Comparison of ENCODE assay signal across 22 cellular contexts in the genomic region with DNA sequence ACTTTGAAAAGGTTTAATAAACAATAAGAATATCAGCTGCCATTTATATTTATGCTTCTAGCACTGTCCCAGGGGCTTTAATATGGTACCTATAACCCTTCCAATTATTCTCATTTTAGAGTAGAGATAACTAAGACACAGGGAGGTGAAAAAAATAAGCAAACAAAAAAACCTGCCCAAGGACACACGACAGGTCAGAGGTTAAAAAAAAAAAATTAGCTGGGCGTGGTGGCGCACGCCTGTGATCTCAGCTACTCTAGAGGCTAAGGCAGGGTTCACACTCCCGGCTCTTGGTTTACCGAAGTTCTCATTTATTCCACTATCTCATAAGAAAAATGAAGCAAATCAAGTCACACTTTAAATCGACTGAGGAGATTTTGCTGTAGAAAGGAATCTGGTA. TPM values are rescaled to one million over a fixed set of nuclear protein-coding genes. Genes with fewer than 3 reads are reported as not detected.
DNase-seq lines count a peak whose midpoint lies in the region; ATAC-seq, FAIRE-seq and TF ChIP-seq lines count a peak whose summit lies in the region.
"Had no signal": no experiment of that assay in that cellular context is flagged by ENCODE, and none has a peak within 500 bp of the region (broad histone marks: within the 10 kb centered on the region; RNA-seq: fewer than 3 reads in every experiment).

No MANE protein-coding gene starts in this region.

- no peaks in the 10 kb centered on the region for H3K9me3 Mint-ChIP-seq in activated T-helper 17 cell treated with anti-CD3 and anti-CD28 coated beads, Interleukin-2, amount 50 U/mL, for 72 hours
- H3K9me3 Mint-ChIP-seq: activated CD4-positive, alpha-beta T cell treated with anti-CD3 and anti-CD28 coated beads, Interleukin-2, amount 10 ng/mL, durations not matched to agents 24 days and 14 days; activated T-helper 2 cell treated with anti-CD3 and anti-CD28 coated beads, Interferon-gamma antibody, Interleukin-2, Interleukin-4, amounts not matched to agents 10 μg/mL and 5 μg/mL and 100 μg/mL, durations not matched to agents 14 hours and 24 hours and 36 hours; effector memory CD8-positive, alpha-beta T cell; HFFc6 had no signal

- H3K27me3 Mint-ChIP-seq in activated T-helper 17 cell treated with anti-CD3 and anti-CD28 coated beads, Interleukin-2, amount 50 U/mL, for 72 hours: no peaks in the 10 kb centered on the region
- H3K27me3 Mint-ChIP-seq: activated CD4-positive, alpha-beta T cell treated with anti-CD3 and anti-CD28 coated beads, Interleukin-2, amount 10 ng/mL, durations not matched to agents 24 days and 14 days; effector memory CD8-positive, alpha-beta T cell had no signal

- H3K9me2 ChIP-seq in GM23248 (ENCODE audit: insufficient read depth): no peaks in the 10 kb centered on the region

- H3K36me3 ChIP-seq in GM23248 (ENCODE audit: low read depth): no peaks in the 10 kb centered on the region
- H3K36me3 ChIP-seq in mucosa of rectum (ENCODE audit: control insufficient read depth in 2 of 2, insufficient read depth in 2 of 2, low read length in 2 of 2): no peaks in the 10 kb centered on the region
- H3K36me3 ChIP-seq in testis (ENCODE audit: low read depth, missing control alignments): no peaks in the 10 kb centered on the region
- H3K36me3 ChIP-seq: pancreas had no signal

- no peak overlapping the region for H3K4me3 ChIP-seq in GM23248
- H3K4me3 ChIP-seq in mucosa of rectum (ENCODE audit: low read length in 2 of 2): no peak overlapping the region
- H3K4me3 ChIP-seq in testis: no peak overlapping the region
- H3K4me3 ChIP-seq: pancreas had no signal

- H3K79me2 ChIP-seq in GM23248 (ENCODE audit: insufficient read depth): no peaks in the 10 kb centered on the region

- no peak for DNase-seq in GM23248
- DNase-seq in testis: no peak
- no peak for DNase-seq in DMS 273 (lab: John Stamatoyannopoulos, UW; ENCODE audit: unreplicated experiment)
- no peak for DNase-seq in H54 (ENCODE audit: insufficient read length, low spot score)
- DNase-seq: activated CD4-positive, alpha-beta T cell treated with anti-CD3 and anti-CD28 coated beads, Interleukin-2, amount 10 ng/mL, durations not matched to agents 24 days and 14 days; Caco-2; effector memory CD8-positive, alpha-beta T cell; HFFc6; hypothalamus; islet precursor cell; NCI-H1092; NCI-H187 treated with DMSO at 0.1 percent for 48 hours; NCI-H226; pancreas had no signal

- TF ChIP-seq POLR2A in testis (IDR thresholded peaks at IDR 0.05) (no peak), H54 (IDR thresholded peaks at IDR 0.05; ENCODE audit: low read depth, low read length) (no peak)

- H2AFZ ChIP-seq in GM23248: peak overlapping the region; percentile 95

- no peaks in the 10 kb centered on the region for H3K9me3 ChIP-seq in GM23248 (ENCODE audit: low read depth)
- H3K9me3 ChIP-seq in mucosa of rectum (ENCODE audit: control insufficient read depth in 2 of 2, low read length in 2 of 2): no peaks in the 10 kb centered on the region
- H3K9me3 ChIP-seq in testis: no peaks in the 10 kb centered on the region
- H3K9me3 ChIP-seq: Caco-2, pancreas had no signal

- TF ChIP-seq CTCF in testis (IDR thresholded peaks at IDR 0.05): no peak

- no peak for FAIRE-seq in H54 (lab: Jason Lieb, UNC)
- FAIRE-seq: colon, frontal cortex, GM12892, pancreas had no signal

- intact Hi-C loops in testis (cut with DNase I; ENCODE audit: low total_unique reads): no loop called here

- peak overlapping the region; percentile 88 for H3K4me3 Mint-ChIP-seq in activated T-helper 17 cell treated with anti-CD3 and anti-CD28 coated beads, Interleukin-2, amount 50 U/mL, for 72 hours
- H3K4me3 Mint-ChIP-seq: activated CD4-positive, alpha-beta T cell treated with anti-CD3 and anti-CD28 coated beads, Interleukin-2, amount 10 ng/mL, durations not matched to agents 24 days and 14 days had no signal

- H3K27ac Mint-ChIP-seq in activated T-helper 17 cell treated with anti-CD3 and anti-CD28 coated beads, Interleukin-2, amount 50 U/mL, for 72 hours: no peak overlapping the region
- H3K27ac Mint-ChIP-seq: activated CD4-positive, alpha-beta T cell treated with anti-CD3 and anti-CD28 coated beads, Interleukin-2, amount 10 ng/mL, durations not matched to agents 24 days and 14 days; HFFc6 had no signal

- in situ Hi-C loops in GM23248 (cut with MboI): no loop called here

- H3F3A ChIP-seq in GM23248 (ENCODE audit: insufficient read depth): no peaks in the 10 kb centered on the region

- H3K36me3 Mint-ChIP-seq in activated T-helper 17 cell treated with anti-CD3 and anti-CD28 coated beads, Interleukin-2, amount 50 U/mL, for 72 hours (ENCODE audit: low read depth): no peaks in the 10 kb centered on the region

- no peak for ATAC-seq in activated T-helper 17 cell treated with anti-CD3 and anti-CD28 coated beads, Interleukin-2, amount 50 U/mL, for 72 hours (replicated peaks)
- ATAC-seq in GM21576 (IDR thresholded peaks at IDR 0.05; ENCODE audit: unreplicated experiment): no peak
- ATAC-seq: effector memory CD8-positive, alpha-beta T cell; esophagus mucosa had no signal

- H3K27ac ChIP-seq in GM23248: no peak overlapping the region
- peak overlapping the region; percentile 77 to 88 for H3K27ac ChIP-seq in mucosa of rectum (ENCODE audit: low read depth in 2 of 2, low read length in 2 of 2)
- peak overlapping the region; percentile 22 to 90 for H3K27ac ChIP-seq in testis

- H3K27me3 ChIP-seq in GM23248 (replicated peaks; ENCODE audit: insufficient read depth): no peaks in the 10 kb centered on the region
- H3K27me3 ChIP-seq in mucosa of rectum (ENCODE audit: control insufficient read depth in 2 of 2, insufficient read depth in 2 of 2, low read length in 2 of 2): no peaks in the 10 kb centered on the region
- H3K27me3 ChIP-seq in testis: no peaks in the 10 kb centered on the region
- H3K27me3 ChIP-seq: pancreas had no signal

- WGBS in GM23248 (ENCODE audit: low coverage in 1 of 2, low lambda C conversion rate in 2 of 2, missing lambda C conversion rate in 2 of 2), 2 experiments: 93 to 94% methylated on average over 7 of the region's 7 CpGs
- 75 to 89% methylated on average over 7 of the region's 7 CpGs for WGBS in testis, 2 donors

- H3K4me1 ChIP-seq in GM23248 (ENCODE audit: insufficient read depth) (no peaks in the 10 kb centered on the region), mucosa of rectum (ENCODE audit: control insufficient read depth in 2 of 2, insufficient read depth in 2 of 2, low read length in 2 of 2) (peaks cover 9 to 11% of the 10 kb centered on the region in 2 donors), testis (peaks cover 3% of the 10 kb centered on the region)

- no peaks in the 10 kb centered on the region for H4K20me1 ChIP-seq in GM23248 (ENCODE audit: insufficient read depth)

- H3K9ac ChIP-seq in GM23248 (no peak overlapping the region), mucosa of rectum (ENCODE audit: low read depth in 1 of 2, low read length in 2 of 2) (no peak overlapping the region)

- H3K4me1 Mint-ChIP-seq in activated T-helper 17 cell treated with anti-CD3 and anti-CD28 coated beads, Interleukin-2, amount 50 U/mL, for 72 hours: peaks cover 4% of the 10 kb centered on the region

- no peak overlapping the region for H3K4me2 ChIP-seq in GM23248 (ENCODE audit: unreplicated experiment)

RNA-seq across cellular contexts. Expression of gene CNN3, which starts 34.7 kb away (rescaled TPM):
- 200 and 213 TPM in 2 replicates for total RNA-seq in GM23248 (2014; rRNA removed; shearing (Covaris generic))
- polyA plus RNA-seq in GM23248 (2016; fragmentation: Nextera tagmentation; extraction: Ambion mirVana) (359 and 365 TPM in 2 replicates), testis (ENCODE audit: insufficient read depth, low read depth, low replicate concordance) (114 TPM)
- total RNA-seq in activated T-helper 17 cell treated with anti-CD3 and anti-CD28 coated beads, Interleukin-2, amount 50 U/mL, for 72 hours: under 1 TPM; 0.24 to 0.93 TPM
- total RNA-seq in testis: 10 to 100 TPM; 45.9 to 61.4 TPM

Comparison
In these comparisons a context has a peak if more than half of its experiments do, and no peak if none do; other contexts are left out.
1. RNA of gene CNN3, which starts 34.7 kb away (total RNA-seq): 200 to 213 TPM in GM23248 and 45.9 to 61.4 TPM in testis; 0.24 to 0.93 TPM in activated T-helper 17 cell treated with anti-CD3 and anti-CD28 coated beads, Interleukin-2, amount 50 U/mL, for 72 hours; every median in the first group is over 10 times any median in the second.